In genomic region chr7:7524121-7524520, GRCh38 we compare ENCODE assay signal across 27 cellular contexts. TPM values are rescaled to one million over a fixed set of nuclear protein-coding genes. Genes with fewer than 3 reads are reported as not detected.
"Had no signal": no experiment of that assay in that cellular context is flagged by ENCODE, and none has a peak within 500 bp of the region (broad histone marks: within the 10 kb centered on the region; RNA-seq: fewer than 3 reads in every experiment).

No MANE protein-coding gene starts in this region.

- H3K27me3 ChIP-seq: adrenal gland, colonic mucosa, dorsolateral prefrontal cortex, esophagus muscularis mucosa, left lung, neural progenitor cell, testis, uterus had no signal

- DNase-seq: activated CD4-positive, alpha-beta T cell treated with anti-CD3 and anti-CD28 coated beads, Interleukin-2, amount 50 U/mL, for 4 hours; activated CD4-positive, CD25-positive, alpha-beta regulatory T cell treated with anti-CD3 and anti-CD28 coated beads, Interleukin-2, amount 50 U/mL, for 72 hours; activated CD8-positive, alpha-beta memory T cell treated with anti-CD3 and anti-CD28 coated beads, Interleukin-2, amount 50 U/mL, for 48 hours; activated naive CD4-positive, alpha-beta T cell; activated T-cell treated with anti-CD3 and anti-CD28 coated beads, Interleukin-2, amount 50 U/mL, for 4 hours; adrenal gland; colonic mucosa; dorsolateral prefrontal cortex; foreskin melanocyte; hippocampal formation; kidney glomerular epithelial cell; left lung; naive thymus-derived CD8-positive, alpha-beta T cell; stimulated activated CD4-positive, alpha-beta T cell treated with anti-CD3 and anti-CD28 coated beads, Interleukin-15, amount 100 ng/mL, for 24 hours; testis; trophoblast cell; uterus; WERI-Rb-1 had no signal

- H3K36me3 ChIP-seq: adrenal gland, colonic mucosa, esophagus muscularis mucosa, left lung, neural progenitor cell, prostate gland, uterus, WERI-Rb-1 had no signal

- H3K27ac ChIP-seq: adrenal gland, colonic mucosa, dorsolateral prefrontal cortex, esophagus muscularis mucosa, left lung, neural progenitor cell, prostate gland, testis, uterus, WERI-Rb-1 had no signal

- H3K9me3 ChIP-seq: adrenal gland, colonic mucosa, esophagus muscularis mucosa, left lung, prostate gland, testis, uterus had no signal

- FAIRE-seq: astrocyte, bronchial epithelial cell had no signal

- H3K4me3 ChIP-seq: adrenal gland, colonic mucosa, dorsolateral prefrontal cortex, esophagus muscularis mucosa, left lung, neural progenitor cell, prostate gland, smooth muscle cell, testis, uterus had no signal

- H3K4me1 ChIP-seq: adrenal gland, esophagus muscularis mucosa, left lung, neural progenitor cell, prostate gland, testis, uterus had no signal

- ATAC-seq: activated T-cell treated with anti-CD3 and anti-CD28 coated beads, Interleukin-2, amount 50 U/mL, for 4 hours; left lung; naive thymus-derived CD8-positive, alpha-beta T cell; stimulated activated memory B cell treated with anti-CD40 and anti-IgM and Interleukin-4, amounts not matched to agents 10 μg/mL and 1 μg/mL and 100 μg/mL, for 72 hours had no signal

RNA-seq across cellular contexts. Expression of gene COL28A1, which starts 11.6 kb away (rescaled TPM):
- total RNA-seq: activated CD8-positive, alpha-beta memory T cell treated with anti-CD3 and anti-CD28 coated beads for 36 hours; bronchial epithelial cell; lung microvascular endothelial cell had no signal
- polyA plus RNA-seq: naive thymus-derived CD8-positive, alpha-beta T cell; smooth muscle cell had no signal
